In the genomic region with DNA sequence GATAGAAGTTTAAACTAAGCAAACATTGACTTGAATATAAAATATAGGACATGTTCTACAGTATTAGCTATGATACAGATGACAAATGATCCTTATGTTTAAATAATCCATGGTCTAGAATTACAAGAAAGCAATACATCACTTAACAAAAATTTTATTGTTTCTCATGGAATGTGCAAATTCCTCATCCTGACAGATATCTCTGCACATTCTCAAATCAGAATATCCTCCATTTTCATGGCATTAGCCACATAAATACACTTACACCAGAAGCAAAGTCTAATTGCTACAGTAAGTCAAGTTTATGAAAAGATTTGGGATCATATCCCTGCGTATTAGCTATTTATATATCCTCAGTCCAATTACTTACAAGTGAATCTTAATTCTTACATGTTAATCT, we compare ENCODE assay signal across 22 cellular contexts. TPM values are rescaled to one million over a fixed set of nuclear protein-coding genes. Genes with fewer than 3 reads are reported as not detected.
DNase-seq lines count a peak whose midpoint lies in the region; ATAC-seq and TF ChIP-seq lines count a peak whose summit lies in the region.
"Had no signal": no experiment of that assay in that cellular context is flagged by ENCODE, and none has a peak within 500 bp of the region (broad histone marks: within the 10 kb centered on the region; RNA-seq: fewer than 3 reads in every experiment).

No MANE protein-coding gene starts in this region.

- TF ChIP-seq CTCF in SK-N-SH (IDR thresholded peaks at IDR 0.05) = no peak
- TF ChIP-seq CTCF in choroid plexus epithelial cell (conservative IDR thresholded peaks at IDR 0.05; ENCODE audit: low read depth, low read length) = no peak
- TF ChIP-seq CTCF in retinal pigment epithelial cell (conservative IDR thresholded peaks at IDR 0.05; ENCODE audit: low read depth, low read length) = no peak
- TF ChIP-seq CTCF in natural killer cell (IDR thresholded peaks at IDR 0.05) = no peak

- CTCF ChIA-PET in SK-N-SH (lab: Yijun Ruan, JAX) = interaction anchor here (0.8 kb wide), 1 partner anchor 21 kb away, joined by 3 read pairs; no protein-coding TSS in a partner anchor

- H2AFZ ChIP-seq in SK-N-SH (ENCODE audit: low read depth) = no peak overlapping the region

- no peaks in the 10 kb centered on the region for H3F3A ChIP-seq in SK-N-SH (replicated peaks; ENCODE audit: insufficient read depth)

- H3K27me3 Mint-ChIP-seq in activated T-helper 2 cell treated with anti-CD3 and anti-CD28 coated beads, Interferon-gamma antibody, Interleukin-2, Interleukin-4, amounts not matched to agents 10 μg/mL and 5 μg/mL and 100 μg/mL, durations not matched to agents 14 hours and 24 hours and 36 hours (ENCODE audit: low read depth) = no peaks in the 10 kb centered on the region
- no peaks in the 10 kb centered on the region for H3K27me3 Mint-ChIP-seq in natural killer cell (ENCODE audit: low read depth in 2 of 2)
- H3K27me3 Mint-ChIP-seq: CD4-positive, alpha-beta memory T cell; CD4-positive, CD25-positive, alpha-beta regulatory T cell; CD8-positive, alpha-beta memory T cell had no signal

- no peaks in the 10 kb centered on the region; a peak in 2 of 4 replicates for H3K4me1 ChIP-seq in SK-N-SH (ENCODE audit: control insufficient read depth in 1 of 2, insufficient read depth in 2 of 2, low read depth in 1 of 2, low read length in 1 of 2)
- H3K4me1 ChIP-seq: BE2C had no signal

- no peaks in the 10 kb centered on the region for H3K36me3 Mint-ChIP-seq in activated T-helper 2 cell treated with anti-CD3 and anti-CD28 coated beads, Interferon-gamma antibody, Interleukin-2, Interleukin-4, amounts not matched to agents 10 μg/mL and 5 μg/mL and 100 μg/mL, durations not matched to agents 14 hours and 24 hours and 36 hours (ENCODE audit: low read depth)
- H3K36me3 Mint-ChIP-seq in natural killer cell = no peaks in the 10 kb centered on the region
- H3K36me3 Mint-ChIP-seq: CD14-positive monocyte; CD4-positive, alpha-beta memory T cell; CD4-positive, CD25-positive, alpha-beta regulatory T cell; CD8-positive, alpha-beta memory T cell had no signal

- H3K36me3 ChIP-seq in SK-N-SH (replicated peaks in 1 of 2; ENCODE audit: control insufficient read depth in 1 of 2, insufficient read depth in 2 of 2, low read length in 1 of 2) = no peaks in the 10 kb centered on the region
- H3K36me3 ChIP-seq: BE2C, BLaER1 had no signal

- H3K4me1 Mint-ChIP-seq in activated T-helper 2 cell treated with anti-CD3 and anti-CD28 coated beads, Interferon-gamma antibody, Interleukin-2, Interleukin-4, amounts not matched to agents 10 μg/mL and 5 μg/mL and 100 μg/mL, durations not matched to agents 14 hours and 24 hours and 36 hours (ENCODE audit: low read depth) = no peaks in the 10 kb centered on the region
- H3K4me1 Mint-ChIP-seq in natural killer cell = no peaks in the 10 kb centered on the region
- H3K4me1 Mint-ChIP-seq: CD14-positive monocyte; CD4-positive, alpha-beta memory T cell; CD4-positive, CD25-positive, alpha-beta regulatory T cell; CD8-positive, alpha-beta memory T cell had no signal

- DNase-seq in SK-N-SH (no peak), choroid plexus epithelial cell (ENCODE audit: low read depth) (peak; percentile 5), retinal pigment epithelial cell (ENCODE audit: low read depth) (peak; percentile 31), amygdala (lab: John Stamatoyannopoulos, UW) (no peak), natural killer cell (no peak)
- DNase-seq in activated T-helper 2 cell treated with anti-CD3 and anti-CD28 coated beads, Interferon-gamma antibody, Interleukin-2, Interleukin-4, amounts not matched to agents 10 μg/mL and 5 μg/mL and 100 μg/mL, durations not matched to agents 14 hours and 24 hours and 36 hours (ENCODE audit: low spot score) = no peak
- DNase-seq: 8988T; ACHN; BE2C; CD4-positive, alpha-beta memory T cell; CD4-positive, CD25-positive, alpha-beta regulatory T cell; CD8-positive, alpha-beta memory T cell; COR-L47; DMS 273 treated with DMSO at 0.1 percent for 48 hours; DMS153; DMS53; DMS79; DND-41; EL; GF-D8 had no signal

- H3K9me3 Mint-ChIP-seq in activated T-helper 2 cell treated with anti-CD3 and anti-CD28 coated beads, Interferon-gamma antibody, Interleukin-2, Interleukin-4, amounts not matched to agents 10 μg/mL and 5 μg/mL and 100 μg/mL, durations not matched to agents 14 hours and 24 hours and 36 hours = no peaks in the 10 kb centered on the region
- peaks cover 6 to 8% of the 10 kb centered on the region in 2 donors for H3K9me3 Mint-ChIP-seq in natural killer cell
- H3K9me3 Mint-ChIP-seq: CD14-positive monocyte had no signal

- no peaks in the 10 kb centered on the region for H3K27me3 ChIP-seq in SK-N-SH (ENCODE audit: insufficient read depth)
- H3K27me3 ChIP-seq: BE2C, BLaER1 had no signal

- H3K4me3 ChIP-seq in SK-N-SH (ENCODE audit: low read depth in 2 of 2, low read length in 1 of 2) (no peak overlapping the region), choroid plexus epithelial cell (ENCODE audit: low read depth, low read length) (no peak overlapping the region), retinal pigment epithelial cell (ENCODE audit: low read length) (no peak overlapping the region)
- H3K4me3 ChIP-seq: BLaER1 had no signal

- no peak overlapping the region for H3K4me2 ChIP-seq in SK-N-SH
- H3K4me2 ChIP-seq: BLaER1 had no signal

- no peak for ATAC-seq in natural killer cell

- no peaks in the 10 kb centered on the region for H3K9me2 ChIP-seq in SK-N-SH

- no peak overlapping the region for H3K27ac Mint-ChIP-seq in activated T-helper 2 cell treated with anti-CD3 and anti-CD28 coated beads, Interferon-gamma antibody, Interleukin-2, Interleukin-4, amounts not matched to agents 10 μg/mL and 5 μg/mL and 100 μg/mL, durations not matched to agents 14 hours and 24 hours and 36 hours
- no peak overlapping the region for H3K27ac Mint-ChIP-seq in natural killer cell
- H3K27ac Mint-ChIP-seq: CD14-positive monocyte; CD4-positive, alpha-beta memory T cell; CD4-positive, CD25-positive, alpha-beta regulatory T cell; CD8-positive, alpha-beta memory T cell had no signal

- peak overlapping the region in 1 of 2 experiments; percentile 36; a peak in 1 of 4 replicates for H3K27ac ChIP-seq in SK-N-SH (ENCODE audit: low read depth in 2 of 2, low read length in 1 of 2)
- H3K27ac ChIP-seq: BLaER1 had no signal

- TF ChIP-seq RAD21 in SK-N-SH (IDR thresholded peaks at IDR 0.05; ENCODE audit: low read length) = no peak

- no peak overlapping the region for H3K4me3 Mint-ChIP-seq in activated T-helper 2 cell treated with anti-CD3 and anti-CD28 coated beads, Interferon-gamma antibody, Interleukin-2, Interleukin-4, amounts not matched to agents 10 μg/mL and 5 μg/mL and 100 μg/mL, durations not matched to agents 14 hours and 24 hours and 36 hours (ENCODE audit: low read depth)
- no peak overlapping the region for H3K4me3 Mint-ChIP-seq in natural killer cell
- H3K4me3 Mint-ChIP-seq: CD14-positive monocyte; CD4-positive, alpha-beta memory T cell; CD4-positive, CD25-positive, alpha-beta regulatory T cell; CD8-positive, alpha-beta memory T cell had no signal

- WGBS in SK-N-SH (ENCODE audit: low lambda C conversion rate) = 68% methylated on average over 1 of the region's 1 CpG

- POLR2A ChIA-PET in SK-N-SH (lab: Yijun Ruan, JAX) = no interaction called here

- H4K20me1 ChIP-seq in SK-N-SH (ENCODE audit: insufficient read depth) = no peaks in the 10 kb centered on the region
- H4K20me1 ChIP-seq: BLaER1 had no signal

- H3K9ac ChIP-seq in SK-N-SH = no peak overlapping the region
- H3K9ac ChIP-seq: BLaER1 had no signal

- no peaks in the 10 kb centered on the region for H3K79me2 ChIP-seq in SK-N-SH (ENCODE audit: insufficient read depth)

- H3K9me3 ChIP-seq in SK-N-SH = no peaks in the 10 kb centered on the region
- H3K9me3 ChIP-seq: BE2C, BLaER1 had no signal

- intact Hi-C loops in activated T-helper 2 cell treated with anti-CD3 and anti-CD28 coated beads, Interferon-gamma antibody, Interleukin-2, Interleukin-4, amounts not matched to agents 10 μg/mL and 5 μg/mL and 100 μg/mL, durations not matched to agents 14 hours and 24 hours and 36 hours (cut with micrococcal nuclease) = no loop called here
- intact Hi-C loops in natural killer cell (cut with micrococcal nuclease) = loop anchor here (10.0 kb wide), 1 partner anchor 60 kb away; the partner anchor contains the start of gene PCLO

- TF ChIP-seq EP300 in SK-N-SH (IDR thresholded peaks at IDR 0.05; ENCODE audit: borderline replicate concordance in 1 of 2, low read depth in 1 of 2, low read length in 1 of 2) = no peak

TF ChIP-seq in SK-N-SH, 30 proteins besides CTCF, POLR2A, EP300 and RAD21:
- TF ChIP-seq ELF1 (IDR thresholded peaks at IDR 0.05) (no peak), USF2 (IDR thresholded peaks at IDR 0.05; ENCODE audit: borderline replicate concordance, low read depth, low read length) (no peak), EZH2phosphoT487 (IDR thresholded peaks at IDR 0.05; ENCODE audit: borderline replicate concordance, low read depth) (no peak), CHD2 (IDR thresholded peaks at IDR 0.05; ENCODE audit: low read length, partially characterized antibody) (no peak), USF1 (IDR thresholded peaks at IDR 0.05; ENCODE audit: borderline replicate concordance, low read depth) (no peak), GABPA (IDR thresholded peaks at IDR 0.05; ENCODE audit: low read depth) (no peak), TCF12 (IDR thresholded peaks at IDR 0.05) (peak; percentile 38; the same call in 1 of the 2 replicates), YY1 (IDR thresholded peaks at IDR 0.05; ENCODE audit: low read depth) (no peak)

RNA-seq across cellular contexts. Expression of gene PCLO, which starts 57.6 kb away (rescaled TPM):
- polyA plus RNA-seq in SK-N-SH (2012; rRNA removed) = 0.51 and 0.76 TPM in 2 replicates
- 0.69 and 0.82 TPM in 2 replicates for polyA plus RNA-seq in SK-N-SH (2012; cell fraction: cytosol; rRNA removed)
- polyA plus RNA-seq in SK-N-SH (2012; cell fraction: nucleus; rRNA removed) = 0.73 and 1.4 TPM in 2 replicates
- total RNA-seq in activated T-helper 2 cell treated with anti-CD3 and anti-CD28 coated beads, Interferon-gamma antibody, Interleukin-2, Interleukin-4, amounts not matched to agents 10 μg/mL and 5 μg/mL and 100 μg/mL, durations not matched to agents 14 hours and 24 hours and 36 hours = not detected in 2 replicates
- total RNA-seq in natural killer cell = not detected
- total RNA-seq: CD4-positive, CD25-positive, alpha-beta regulatory T cell; CD8-positive, alpha-beta memory T cell had no signal
- polyA plus RNA-seq: CD14-positive monocyte; CD4-positive, alpha-beta memory T cell; CD4-positive, CD25-positive, alpha-beta regulatory T cell; CD8-positive, alpha-beta memory T cell had no signal

Comparison
In these comparisons a context has a peak if more than half of its experiments do, and no peak if none do; other contexts are left out.
1. DNase-seq: peak in choroid plexus epithelial cell (single experiment) and retinal pigment epithelial cell (single experiment); none in SK-N-SH (single experiment), activated T-helper 2 cell treated with anti-CD3 and anti-CD28 coated beads, Interferon-gamma antibody, Interleukin-2, Interleukin-4, amounts not matched to agents 10 μg/mL and 5 μg/mL and 100 μg/mL, durations not matched to agents 14 hours and 24 hours and 36 hours (single experiment), amygdala (0 of 56) and natural killer cell (single experiment).